8 cellular contexts compared by ENCODE assay signal in the genomic region with DNA sequence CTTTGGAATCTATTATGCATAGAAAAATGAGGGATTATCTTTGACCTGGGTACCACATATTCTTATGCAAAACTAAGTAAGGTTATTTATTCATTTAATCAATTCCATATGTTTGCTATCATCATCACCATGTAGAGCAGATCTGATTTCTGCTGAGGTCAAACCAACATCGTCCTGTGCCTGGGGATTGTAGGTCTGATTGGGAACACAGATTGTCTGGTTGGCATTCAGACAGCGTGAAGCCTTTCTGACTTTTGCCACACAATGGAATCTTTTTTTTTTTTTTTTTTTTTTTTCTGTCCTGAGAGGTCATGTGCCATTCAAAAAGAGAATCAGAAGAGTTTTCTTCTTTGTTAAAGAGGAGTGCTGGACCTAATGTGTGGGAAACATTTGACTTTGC.
"Had no signal": no experiment of that assay in that cellular context is flagged by ENCODE, and none has a peak within 500 bp of the region (broad histone marks: within the 10 kb centered on the region; RNA-seq: fewer than 3 reads in every experiment).

No MANE protein-coding gene starts in this region.

- H3K4me1 ChIP-seq: HAP-1 had no signal

- H3K36me3 ChIP-seq: HAP-1 had no signal

- ATAC-seq: GM23338 had no signal

- H3K4me3 ChIP-seq: GM23248, GM23338, HAP-1 had no signal

- DNase-seq: GM23248, GOT3, H7, H9, HCEC 1CT, HFFc6 had no signal

- H2AFZ ChIP-seq: GM23248, GM23338 had no signal

- H3K27ac ChIP-seq: GM23248 had no signal

- H3K4me2 ChIP-seq: GM23338 had no signal

- H3K9me3 ChIP-seq: HAP-1 had no signal

- H3K9ac ChIP-seq: GM23248 had no signal
